24 cellular contexts compared by ENCODE assay signal in genomic region chr17:80588687-80589086, GRCh38.
"Had no signal": no experiment of that assay in that cellular context is flagged by ENCODE, and none has a peak within 500 bp of the region (broad histone marks: within the 10 kb centered on the region; RNA-seq: fewer than 3 reads in every experiment).

No MANE protein-coding gene starts in this region.

- H3K9me3 ChIP-seq: gastroesophageal sphincter, ovary, psoas muscle, stomach, thyroid gland had no signal

- H3K27me3 ChIP-seq: gastroesophageal sphincter, ovary, stomach, thyroid gland had no signal

- DNase-seq: activated B cell treated with CpG ODN at 0.5 μM for 24 hours; activated CD4-positive, alpha-beta T cell treated with anti-CD3 and anti-CD28 coated beads, Interleukin-2, amount 50 U/mL, for 1 hour; activated CD8-positive, alpha-beta memory T cell treated with anti-CD3 and anti-CD28 coated beads, Interleukin-2, amount 10 ng/mL, durations not matched to agents 7 days and 5 days; activated CD8-positive, alpha-beta T cell treated with anti-CD3 and anti-CD28 coated beads, Interleukin-2, amount 10 ng/mL, durations not matched to agents 7 days and 5 days; activated effector memory CD4-positive, alpha-beta T cell treated with Interleukin-2 at 50 U/mL for 16 hours; activated naive CD4-positive, alpha-beta T cell treated with anti-CD3 and anti-CD28 coated beads for 36 hours; anterior cingulate cortex; endodermal cell; hippocampal formation; kidney; left colon; mammary epithelial cell; nephron progenitor cell; ovary; psoas muscle; stimulated activated CD4-positive, alpha-beta T cell treated with anti-CD3 and anti-CD28 coated beads, Interleukin-15, amount 100 ng/mL, for 24 hours; stimulated activated CD4-positive, alpha-beta T cell treated with anti-CD3 and anti-CD28 coated beads, Interleukin-2, amount 100 ng/mL, for 24 hours; stimulated activated naive B cell treated with anti-CD40 and anti-IgM and Interleukin-4, amounts not matched to agents 10 μg/mL and 1 μg/mL and 100 μg/mL, for 72 hours; stomach; thyroid gland had no signal

- H3K4me1 ChIP-seq: gastroesophageal sphincter had no signal

- H3K36me3 ChIP-seq: gastroesophageal sphincter, ovary, thyroid gland had no signal

- FAIRE-seq: bronchial epithelial cell, kidney, urothelium cell line had no signal

- ATAC-seq: activated CD8-positive, alpha-beta memory T cell treated with anti-CD3 and anti-CD28 coated beads, Interleukin-2, amount 10 ng/mL, durations not matched to agents 7 days and 5 days; activated CD8-positive, alpha-beta T cell treated with anti-CD3 and anti-CD28 coated beads, Interleukin-2, amount 10 ng/mL, durations not matched to agents 7 days and 5 days; gastroesophageal sphincter; left colon; psoas muscle; stimulated activated naive B cell treated with anti-CD40 and anti-IgM and Interleukin-4, amounts not matched to agents 10 μg/mL and 1 μg/mL and 100 μg/mL, for 72 hours had no signal

- H3K27ac ChIP-seq: epithelial cell of prostate, gastroesophageal sphincter, ovary, psoas muscle, stomach, thyroid gland had no signal

- H3K4me3 ChIP-seq: gastroesophageal sphincter, ovary, psoas muscle, stomach, thyroid gland had no signal
